9 cellular contexts compared by ENCODE assay signal in genomic region chr16:56558024-56558747, GRCh38. TPM values are rescaled to one million over a fixed set of nuclear protein-coding genes. Genes with fewer than 3 reads are reported as not detected.
A peak's percentile ranks its signal among the peaks of the same experiment; 100 is the strongest.
DNase-seq lines count a peak whose midpoint lies in the region; ATAC-seq and TF ChIP-seq lines count a peak whose summit lies in the region.
"Had no signal": no experiment of that assay in that cellular context is flagged by ENCODE, and none has a peak within 500 bp of the region (broad histone marks: within the 10 kb centered on the region; RNA-seq: fewer than 3 reads in every experiment).

No MANE protein-coding gene starts in this region.

- CTCF ChIA-PET in MCF 10A (lab: Yijun Ruan, JAX) = interaction anchor here (0.7 to 1.2 kb wide), 2 partner anchors 13 to 591 kb away, joined by 3 read pairs; no protein-coding TSS in a partner anchor

- H3K36me3 Mint-ChIP-seq in MCF 10A (ENCODE audit: insufficient read depth, unreplicated experiment) = no peaks in the 10 kb centered on the region

- no peaks in the 10 kb centered on the region for H3K4me1 ChIP-seq in mucosa of descending colon (ENCODE audit: low read depth)
- no peaks in the 10 kb centered on the region for H3K4me1 ChIP-seq in effector memory CD4-positive, alpha-beta T cell (ENCODE audit: control insufficient read depth, insufficient read depth, low read length, poor library complexity, severe bottlenecking)

- TF ChIP-seq CTCF in MCF 10A (IDR thresholded peaks at IDR 0.05; ENCODE audit: unreplicated experiment) (no peak), mucosa of descending colon (IDR thresholded peaks at IDR 0.05) (no peak)

- peaks cover 7% of the 10 kb centered on the region for H3K9me3 Mint-ChIP-seq in MCF 10A (ENCODE audit: unreplicated experiment)
- H3K9me3 Mint-ChIP-seq: IgD-negative memory B cell had no signal

- H3K9me3 ChIP-seq in mucosa of descending colon = no peaks in the 10 kb centered on the region
- H3K9me3 ChIP-seq in effector memory CD4-positive, alpha-beta T cell (ENCODE audit: control insufficient read depth, low read length) = no peaks in the 10 kb centered on the region

- peaks cover 11% of the 10 kb centered on the region for H3K27me3 Mint-ChIP-seq in MCF 10A (ENCODE audit: insufficient read depth, unreplicated experiment)

- peak; percentile 18 for ATAC-seq in mucosa of descending colon
- ATAC-seq in stimulated activated naive CD8-positive, alpha-beta T cell treated with anti-CD3 and anti-CD28 coated beads, Interleukin-15, Interleukin-2, amounts not matched to agents 100 U/mL and 50 U/mL, for 24 hours = no peak

- no TSS peak for BruUV-seq in MCF 10A (replicated peaks; lab: Mats Ljungman, UMichigan)

- no peak overlapping the region for H3K4me3 Mint-ChIP-seq in MCF 10A (ENCODE audit: unreplicated experiment)
- H3K4me3 Mint-ChIP-seq: IgD-negative memory B cell had no signal

- intact Hi-C loops in MCF 10A (cut with micrococcal nuclease) (no loop called here), mucosa of descending colon (cut with DNase I, micrococcal nuclease) (no loop called here)

- H3K27me3 ChIP-seq in effector memory CD4-positive, alpha-beta T cell (replicated peaks; ENCODE audit: control insufficient read depth, insufficient read depth, low read length, poor library complexity, severe bottlenecking) = peaks cover 5% of the 10 kb centered on the region

- H3K4me1 Mint-ChIP-seq in MCF 10A (ENCODE audit: insufficient read depth, unreplicated experiment) = peaks cover 7% of the 10 kb centered on the region

- POLR2A ChIA-PET in MCF 10A (lab: Yijun Ruan, JAX) = interaction anchor here (0.6 to 1.0 kb wide), 2 partner anchors 19 to 36 kb away, joined by 4 to 5 read pairs; no protein-coding TSS in a partner anchor

- H3K27ac Mint-ChIP-seq in MCF 10A (ENCODE audit: low read depth, unreplicated experiment) = no peak overlapping the region
- H3K27ac Mint-ChIP-seq: IgD-negative memory B cell had no signal

- no peaks in the 10 kb centered on the region for H3K36me3 ChIP-seq in mucosa of descending colon (ENCODE audit: low read depth)
- H3K36me3 ChIP-seq in effector memory CD4-positive, alpha-beta T cell (ENCODE audit: control insufficient read depth, insufficient read depth, low read length) = no peaks in the 10 kb centered on the region

- H3K4me3 ChIP-seq in mucosa of descending colon = no peak overlapping the region
- H3K4me3 ChIP-seq in effector memory CD4-positive, alpha-beta T cell (ENCODE audit: insufficient read depth, low read depth, low read length, poor library complexity, severe bottlenecking) = no peak overlapping the region

- DNase-seq in Daoy (ENCODE audit: low read depth) (peak; percentile 96), NCI-H1694 (lab: John Stamatoyannopoulos, UW) (peak; percentile 90), MCF 10A (ENCODE audit: unreplicated experiment) (peak; percentile 93), mucosa of descending colon (no peak), NCI-H128 (lab: John Stamatoyannopoulos, UW; ENCODE audit: unreplicated experiment) (no peak), activated gamma-delta T cell treated with Interleukin-2 at 50 U/mL for 16 hours (no peak)
- no peak for DNase-seq in effector memory CD4-positive, alpha-beta T cell
- DNase-seq in stimulated activated naive CD8-positive, alpha-beta T cell treated with anti-CD3 and anti-CD28 coated beads, Interleukin-15, Interleukin-2, amounts not matched to agents 100 U/mL and 50 U/mL, for 24 hours = no peak

- no peak overlapping the region for H3K27ac ChIP-seq in effector memory CD4-positive, alpha-beta T cell (ENCODE audit: insufficient read depth, low read length, poor library complexity, severe bottlenecking)

RNA-seq across cellular contexts. Expression of gene MT4, which starts 6.7 kb away (rescaled TPM):
- total RNA-seq in Daoy (2014; rRNA removed; shearing (Covaris generic)) = not detected in 2 replicates
- not detected in 2 replicates for total RNA-seq in MCF 10A (2022)
- total RNA-seq in mucosa of descending colon = not detected

RNA-seq across cellular contexts. Expression of gene MT3, which starts 31.1 kb away (rescaled TPM):
- total RNA-seq in Daoy (2014; rRNA removed; shearing (Covaris generic)) = not detected in 2 replicates
- total RNA-seq in MCF 10A (2022) (not detected in 2 replicates), mucosa of descending colon (1 to 10 TPM in 2 of 3 donors, not detected in 1; 3.0 to 8.8 TPM)

RNA-seq across cellular contexts. Expression of gene BBS2, which starts 38.4 kb away (rescaled TPM):
- total RNA-seq in Daoy (2014; rRNA removed; shearing (Covaris generic)) = 22.8 and 33.0 TPM in 2 replicates
- 23.9 and 25.8 TPM in 2 replicates for total RNA-seq in MCF 10A (2022)
- total RNA-seq in mucosa of descending colon = 10 to 100 TPM; 26.9 to 33.4 (median 30.2) TPM

RNA-seq across cellular contexts. Expression of gene MT2A, which starts 50.2 kb away (rescaled TPM):
- total RNA-seq in Daoy (2014; rRNA removed; shearing (Covaris generic)) = 207 and 248 TPM in 2 replicates
- total RNA-seq in MCF 10A (2022) (2,490 and 3,582 TPM in 2 replicates), mucosa of descending colon (100 to 1,000 TPM in 2 of 3 donors, 10 to 100 TPM in 1; 100.0 to 211 (median 206) TPM)

Comparison
In these comparisons a context has a peak if more than half of its experiments do, and no peak if none do; other contexts are left out.
1. DNase-seq: peak in Daoy (single experiment), NCI-H1694 (single experiment) and MCF 10A (single experiment); none in mucosa of descending colon (0 of 3), effector memory CD4-positive, alpha-beta T cell (0 of 3), NCI-H128 (single experiment), stimulated activated naive CD8-positive, alpha-beta T cell treated with anti-CD3 and anti-CD28 coated beads, Interleukin-15, Interleukin-2, amounts not matched to agents 100 U/mL and 50 U/mL, for 24 hours (single experiment) and activated gamma-delta T cell treated with Interleukin-2 at 50 U/mL for 16 hours (single experiment).